2 cellular contexts compared by ENCODE assay signal in the genomic region with DNA sequence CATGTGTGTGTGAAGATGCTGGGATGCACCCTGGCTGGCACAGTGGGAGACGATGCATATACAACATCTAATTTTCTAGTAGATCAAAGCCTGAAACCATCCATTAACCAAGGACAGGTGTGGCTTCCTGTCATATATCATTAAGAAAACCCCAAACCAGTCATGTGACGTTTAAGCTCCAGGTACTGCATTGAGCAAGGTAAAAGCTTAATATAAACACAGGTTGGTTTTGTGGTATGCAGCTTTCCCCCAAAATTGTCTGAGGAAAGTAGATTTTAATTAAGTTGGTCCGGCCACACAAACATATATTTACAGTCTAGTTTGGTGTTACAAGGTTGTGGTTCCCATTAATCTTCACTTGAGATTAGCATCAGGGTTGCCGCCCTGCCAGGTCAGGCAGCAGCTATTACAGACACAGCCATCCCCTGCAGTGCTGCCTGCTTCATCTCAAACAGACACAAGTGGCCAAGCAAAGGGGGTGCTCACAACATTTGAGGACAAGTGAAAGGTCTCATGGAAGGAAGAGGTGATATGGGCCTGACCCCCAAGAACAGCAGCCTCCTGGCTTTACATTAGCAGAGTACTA.
TF ChIP-seq lines count a peak whose summit lies in the region.

No MANE protein-coding gene starts in this region.

TF ChIP-seq in K562, 482 proteins besides CTCF, POLR2A, EP300 and RAD21 (continued from another document):
- no peak for TF ChIP-seq ZKSCAN3 (CRISPR knock-in tag; IDR thresholded peaks at IDR 0.05)
- TF ChIP-seq, protein P1, sequence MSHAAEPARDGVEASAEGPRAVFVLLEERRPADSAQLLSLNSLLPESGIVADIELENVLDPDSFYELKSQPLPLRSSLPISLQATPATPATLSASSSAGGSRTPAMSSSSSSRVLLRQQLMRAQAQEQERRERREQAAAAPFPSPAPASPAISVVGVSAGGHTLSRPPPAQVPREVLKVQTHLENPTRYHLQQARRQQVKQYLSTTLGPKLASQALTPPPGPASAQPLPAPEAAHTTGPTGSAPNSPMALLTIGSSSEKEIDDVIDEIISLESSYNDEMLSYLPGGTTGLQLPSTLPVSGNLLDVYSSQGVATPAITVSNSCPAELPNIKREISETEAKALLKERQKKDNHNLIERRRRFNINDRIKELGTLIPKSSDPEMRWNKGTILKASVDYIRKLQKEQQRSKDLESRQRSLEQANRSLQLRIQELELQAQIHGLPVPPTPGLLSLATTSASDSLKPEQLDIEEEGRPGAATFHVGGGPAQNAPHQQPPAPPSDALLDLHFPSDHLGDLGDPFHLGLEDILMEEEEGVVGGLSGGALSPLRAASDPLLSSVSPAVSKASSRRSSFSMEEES (CRISPR knock-in tag; IDR thresholded peaks at IDR 0.05): peak; percentile 7; the same call in 1 of the 2 replicates
- TF ChIP-seq NFRKB (IDR thresholded peaks at IDR 0.05; ENCODE audit: low read depth): no peak
- TF ChIP-seq SMAD4 (CRISPR knock-in tag; conservative IDR thresholded peaks at IDR 0.05): no peak

TF ChIP-seq in WTC11, 78 proteins besides CTCF, POLR2A, EP300 and RAD21:
- TF ChIP-seq OVOL2 (CRISPR knock-in tag; IDR thresholded peaks at IDR 0.05; ENCODE audit: borderline replicate concordance): no peak
- TF ChIP-seq, protein P2, sequence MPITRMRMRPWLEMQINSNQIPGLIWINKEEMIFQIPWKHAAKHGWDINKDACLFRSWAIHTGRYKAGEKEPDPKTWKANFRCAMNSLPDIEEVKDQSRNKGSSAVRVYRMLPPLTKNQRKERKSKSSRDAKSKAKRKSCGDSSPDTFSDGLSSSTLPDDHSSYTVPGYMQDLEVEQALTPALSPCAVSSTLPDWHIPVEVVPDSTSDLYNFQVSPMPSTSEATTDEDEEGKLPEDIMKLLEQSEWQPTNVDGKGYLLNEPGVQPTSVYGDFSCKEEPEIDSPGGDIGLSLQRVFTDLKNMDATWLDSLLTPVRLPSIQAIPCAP (CRISPR knock-in tag; IDR thresholded peaks at IDR 0.05): no peak
- no peak for TF ChIP-seq ZNF121 (CRISPR knock-in tag; IDR thresholded peaks at IDR 0.05)
- no peak for TF ChIP-seq ESRRA (CRISPR knock-in tag; IDR thresholded peaks at IDR 0.05; ENCODE audit: borderline replicate concordance)
- no peak for TF ChIP-seq ZBTB21 (CRISPR knock-in tag; IDR thresholded peaks at IDR 0.05; ENCODE audit: borderline replicate concordance)
- TF ChIP-seq, protein P3, sequence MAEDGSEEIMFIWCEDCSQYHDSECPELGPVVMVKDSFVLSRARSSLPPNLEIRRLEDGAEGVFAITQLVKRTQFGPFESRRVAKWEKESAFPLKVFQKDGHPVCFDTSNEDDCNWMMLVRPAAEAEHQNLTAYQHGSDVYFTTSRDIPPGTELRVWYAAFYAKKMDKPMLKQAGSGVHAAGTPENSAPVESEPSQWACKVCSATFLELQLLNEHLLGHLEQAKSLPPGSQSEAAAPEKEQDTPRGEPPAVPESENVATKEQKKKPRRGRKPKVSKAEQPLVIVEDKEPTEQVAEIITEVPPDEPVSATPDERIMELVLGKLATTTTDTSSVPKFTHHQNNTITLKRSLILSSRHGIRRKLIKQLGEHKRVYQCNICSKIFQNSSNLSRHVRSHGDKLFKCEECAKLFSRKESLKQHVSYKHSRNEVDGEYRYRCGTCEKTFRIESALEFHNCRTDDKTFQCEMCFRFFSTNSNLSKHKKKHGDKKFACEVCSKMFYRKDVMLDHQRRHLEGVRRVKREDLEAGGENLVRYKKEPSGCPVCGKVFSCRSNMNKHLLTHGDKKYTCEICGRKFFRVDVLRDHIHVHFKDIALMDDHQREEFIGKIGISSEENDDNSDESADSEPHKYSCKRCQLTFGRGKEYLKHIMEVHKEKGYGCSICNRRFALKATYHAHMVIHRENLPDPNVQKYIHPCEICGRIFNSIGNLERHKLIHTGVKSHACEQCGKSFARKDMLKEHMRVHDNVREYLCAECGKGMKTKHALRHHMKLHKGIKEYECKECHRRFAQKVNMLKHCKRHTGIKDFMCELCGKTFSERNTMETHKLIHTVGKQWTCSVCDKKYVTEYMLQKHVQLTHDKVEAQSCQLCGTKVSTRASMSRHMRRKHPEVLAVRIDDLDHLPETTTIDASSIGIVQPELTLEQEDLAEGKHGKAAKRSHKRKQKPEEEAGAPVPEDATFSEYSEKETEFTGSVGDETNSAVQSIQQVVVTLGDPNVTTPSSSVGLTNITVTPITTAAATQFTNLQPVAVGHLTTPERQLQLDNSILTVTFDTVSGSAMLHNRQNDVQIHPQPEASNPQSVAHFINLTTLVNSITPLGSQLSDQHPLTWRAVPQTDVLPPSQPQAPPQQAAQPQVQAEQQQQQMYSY (CRISPR knock-in tag; IDR thresholded peaks at IDR 0.05): no peak
- TF ChIP-seq KAT7 (CRISPR knock-in tag; IDR thresholded peaks at IDR 0.05; ENCODE audit: borderline replicate concordance): no peak
- TF ChIP-seq SMAD3 (CRISPR knock-in tag; IDR thresholded peaks at IDR 0.05; ENCODE audit: borderline replicate concordance): no peak
- TF ChIP-seq PRRX2 (CRISPR knock-in tag; IDR thresholded peaks at IDR 0.05): no peak
- TF ChIP-seq TEAD4 (CRISPR knock-in tag; IDR thresholded peaks at IDR 0.05): no peak
- TF ChIP-seq, protein P4, sequence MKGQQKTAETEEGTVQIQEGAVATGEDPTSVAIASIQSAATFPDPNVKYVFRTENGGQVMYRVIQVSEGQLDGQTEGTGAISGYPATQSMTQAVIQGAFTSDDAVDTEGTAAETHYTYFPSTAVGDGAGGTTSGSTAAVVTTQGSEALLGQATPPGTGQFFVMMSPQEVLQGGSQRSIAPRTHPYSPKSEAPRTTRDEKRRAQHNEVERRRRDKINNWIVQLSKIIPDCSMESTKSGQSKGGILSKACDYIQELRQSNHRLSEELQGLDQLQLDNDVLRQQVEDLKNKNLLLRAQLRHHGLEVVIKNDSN (CRISPR knock-in tag; IDR thresholded peaks at IDR 0.05): no peak
- TF ChIP-seq, protein P5, sequence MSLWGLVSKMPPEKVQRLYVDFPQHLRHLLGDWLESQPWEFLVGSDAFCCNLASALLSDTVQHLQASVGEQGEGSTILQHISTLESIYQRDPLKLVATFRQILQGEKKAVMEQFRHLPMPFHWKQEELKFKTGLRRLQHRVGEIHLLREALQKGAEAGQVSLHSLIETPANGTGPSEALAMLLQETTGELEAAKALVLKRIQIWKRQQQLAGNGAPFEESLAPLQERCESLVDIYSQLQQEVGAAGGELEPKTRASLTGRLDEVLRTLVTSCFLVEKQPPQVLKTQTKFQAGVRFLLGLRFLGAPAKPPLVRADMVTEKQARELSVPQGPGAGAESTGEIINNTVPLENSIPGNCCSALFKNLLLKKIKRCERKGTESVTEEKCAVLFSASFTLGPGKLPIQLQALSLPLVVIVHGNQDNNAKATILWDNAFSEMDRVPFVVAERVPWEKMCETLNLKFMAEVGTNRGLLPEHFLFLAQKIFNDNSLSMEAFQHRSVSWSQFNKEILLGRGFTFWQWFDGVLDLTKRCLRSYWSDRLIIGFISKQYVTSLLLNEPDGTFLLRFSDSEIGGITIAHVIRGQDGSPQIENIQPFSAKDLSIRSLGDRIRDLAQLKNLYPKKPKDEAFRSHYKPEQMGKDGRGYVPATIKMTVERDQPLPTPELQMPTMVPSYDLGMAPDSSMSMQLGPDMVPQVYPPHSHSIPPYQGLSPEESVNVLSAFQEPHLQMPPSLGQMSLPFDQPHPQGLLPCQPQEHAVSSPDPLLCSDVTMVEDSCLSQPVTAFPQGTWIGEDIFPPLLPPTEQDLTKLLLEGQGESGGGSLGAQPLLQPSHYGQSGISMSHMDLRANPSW (CRISPR knock-in tag; conservative IDR thresholded peaks at IDR 0.05; ENCODE audit: low read depth): no peak
